In genomic region chrX:112642349-112642748, GRCh38 we compare ENCODE assay signal across 8 cellular contexts. TPM values are rescaled to one million over a fixed set of nuclear protein-coding genes. Genes with fewer than 3 reads are reported as not detected.
DNase-seq lines count a peak whose midpoint lies in the region; ATAC-seq, FAIRE-seq and TF ChIP-seq lines count a peak whose summit lies in the region.

No MANE protein-coding gene starts in this region.

- H3K27me3 ChIP-seq in GM06990 (replicated peaks; ENCODE audit: control insufficient read depth, insufficient read depth, low read length), result no peaks in the 10 kb centered on the region
- no peaks in the 10 kb centered on the region for H3K27me3 ChIP-seq in left ventricle myocardium inferior (ENCODE audit: low read depth)

- FAIRE-seq in A204.1 (lab: Jason Lieb, UNC), result peak; percentile 89

- no peaks in the 10 kb centered on the region for H3K4me1 ChIP-seq in left ventricle myocardium inferior

- DNase-seq in GM06990 (ENCODE audit: extremely low read depth, insufficient read length) (peak; percentile 50), HK-2 (ENCODE audit: unreplicated experiment) (peak; percentile 21), NCI-H82 (lab: John Stamatoyannopoulos, UW) (peak; percentile 76), anterior cingulate cortex (lab: John Stamatoyannopoulos, UW) (peak in 39 of 58 donors; percentile 0 to 39 (median 9)), left ventricle myocardium inferior (no peak), putamen (ENCODE audit: low spot score) (peak; percentile 40)

- H3K4me3 ChIP-seq in GM06990 (replicated peaks; ENCODE audit: low read depth, low read length), result no peak overlapping the region
- H3K4me3 ChIP-seq in left ventricle myocardium inferior, result no peak overlapping the region

- H3K9me3 ChIP-seq in left ventricle myocardium inferior (replicated peaks), result no peaks in the 10 kb centered on the region

- intact Hi-C loops in left ventricle myocardium inferior (cut with micrococcal nuclease), result no loop called here

- no peak for ATAC-seq in HG02642 (IDR thresholded peaks at IDR 0.05; ENCODE audit: poor library complexity, unreplicated experiment)

- TF ChIP-seq CTCF in GM06990 (IDR thresholded peaks at IDR 0.05; ENCODE audit: insufficient read depth, low read length, poor library complexity, severe bottlenecking) (peak; percentile 60), left ventricle myocardium inferior (IDR thresholded peaks at IDR 0.05; ENCODE audit: borderline replicate concordance) (peak; percentile 68)

- H3K27ac ChIP-seq in left ventricle myocardium inferior (replicated peaks), result no peak overlapping the region

- H3K36me3 ChIP-seq in GM06990 (ENCODE audit: control insufficient read depth, insufficient read depth, low read length) (no peaks in the 10 kb centered on the region), left ventricle myocardium inferior (no peaks in the 10 kb centered on the region)

RNA-seq across cellular contexts. Expression of gene LHFPL1, which starts 37.4 kb away (rescaled TPM):
- not detected for total RNA-seq in left ventricle myocardium inferior
